ENCODE assay signal across 1 cellular context in the genomic region with DNA sequence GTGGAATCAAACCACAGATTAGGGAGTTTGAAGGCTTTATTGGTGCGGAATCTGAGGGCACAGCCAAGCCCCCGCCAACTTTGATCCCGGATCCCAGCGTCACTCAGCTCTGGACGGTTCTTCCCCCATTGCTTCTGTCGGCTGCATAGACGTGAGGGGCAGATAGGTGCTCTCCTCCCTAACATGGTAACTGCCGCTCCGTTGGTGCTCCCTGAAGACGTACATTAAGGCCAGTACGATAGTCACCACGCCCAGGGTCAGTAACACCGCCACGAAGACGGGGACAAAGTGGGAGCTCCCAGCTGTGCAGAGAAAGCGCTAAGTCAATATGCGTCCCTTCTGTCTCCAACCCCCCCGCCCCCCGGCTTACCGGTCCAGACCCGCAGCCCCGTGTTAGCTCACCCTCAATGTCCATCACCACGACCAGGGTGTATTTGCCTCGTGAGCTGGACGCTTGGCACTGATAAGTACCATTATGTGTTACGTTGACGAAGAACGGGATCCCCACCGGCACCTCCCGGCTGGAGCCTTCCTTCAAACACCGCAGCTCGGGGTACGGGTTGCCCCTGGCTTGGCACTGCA.
TF ChIP-seq lines count a peak whose summit lies in the region.

No MANE protein-coding gene starts in this region.

TF ChIP-seq in HepG2, 621 proteins besides CTCF, POLR2A, EP300 and RAD21 (continued from another document and continues in another):
- no peak for TF ChIP-seq AHDC1 (CRISPR knock-in tag; IDR thresholded peaks at IDR 0.05; ENCODE audit: borderline replicate concordance)
- no peak for TF ChIP-seq TP53 (CRISPR knock-in tag; conservative IDR thresholded peaks at IDR 0.05)
- TF ChIP-seq SAP130 (CRISPR knock-in tag; IDR thresholded peaks at IDR 0.05; ENCODE audit: low read depth) = no peak
- no peak for TF ChIP-seq CBX5 (CRISPR knock-in tag; IDR thresholded peaks at IDR 0.05; ENCODE audit: borderline replicate concordance)
- no peak for TF ChIP-seq TARDBP (CRISPR knock-in tag; IDR thresholded peaks at IDR 0.05)
- no peak for TF ChIP-seq ZNF10 (CRISPR knock-in tag; IDR thresholded peaks at IDR 0.05; ENCODE audit: borderline replicate concordance, low read depth)
- no peak for TF ChIP-seq ZBTB8A (CRISPR knock-in tag; IDR thresholded peaks at IDR 0.05; ENCODE audit: borderline replicate concordance, low read depth)
- TF ChIP-seq RFX5 (IDR thresholded peaks at IDR 0.05; ENCODE audit: low read depth, low read length) = no peak
- TF ChIP-seq RARA (CRISPR knock-in tag; IDR thresholded peaks at IDR 0.05) = no peak
- no peak for TF ChIP-seq FOXA1 (IDR thresholded peaks at IDR 0.05)
- peak; percentile 56; the same call in 1 of the 2 replicates for TF ChIP-seq FOXA1 (CRISPR knock-in tag; IDR thresholded peaks at IDR 0.05)
- no peak for TF ChIP-seq TCF12 (IDR thresholded peaks at IDR 0.05)
- no peak for TF ChIP-seq TCF12 (CRISPR knock-in tag; IDR thresholded peaks at IDR 0.05)
- no peak for TF ChIP-seq ZFP62 (CRISPR knock-in tag; IDR thresholded peaks at IDR 0.05)
- 0 out of 2 replicates have a peak, but pooled peaks have one; percentile 10 for TF ChIP-seq ZMAT3 (CRISPR knock-in tag; conservative IDR thresholded peaks at IDR 0.05)
- TF ChIP-seq, protein P1, sequence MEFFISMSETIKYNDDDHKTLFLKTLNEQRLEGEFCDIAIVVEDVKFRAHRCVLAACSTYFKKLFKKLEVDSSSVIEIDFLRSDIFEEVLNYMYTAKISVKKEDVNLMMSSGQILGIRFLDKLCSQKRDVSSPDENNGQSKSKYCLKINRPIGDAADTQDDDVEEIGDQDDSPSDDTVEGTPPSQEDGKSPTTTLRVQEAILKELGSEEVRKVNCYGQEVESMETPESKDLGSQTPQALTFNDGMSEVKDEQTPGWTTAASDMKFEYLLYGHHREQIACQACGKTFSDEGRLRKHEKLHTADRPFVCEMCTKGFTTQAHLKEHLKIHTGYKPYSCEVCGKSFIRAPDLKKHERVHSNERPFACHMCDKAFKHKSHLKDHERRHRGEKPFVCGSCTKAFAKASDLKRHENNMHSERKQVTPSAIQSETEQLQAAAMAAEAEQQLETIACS (CRISPR knock-in tag; IDR thresholded peaks at IDR 0.05) = no peak
- no peak for TF ChIP-seq ZSCAN25 (CRISPR knock-in tag; IDR thresholded peaks at IDR 0.05)
- no peak for TF ChIP-seq ZNF468 (CRISPR knock-in tag; IDR thresholded peaks at IDR 0.05)
- no peak for TF ChIP-seq GZF1 (CRISPR knock-in tag; IDR thresholded peaks at IDR 0.05)
- no peak for TF ChIP-seq ZSCAN21 (CRISPR knock-in tag; IDR thresholded peaks at IDR 0.05; ENCODE audit: borderline replicate concordance)
- TF ChIP-seq ZKSCAN1 (IDR thresholded peaks at IDR 0.05; ENCODE audit: low read length) = no peak
- TF ChIP-seq ZNF660 (CRISPR knock-in tag; IDR thresholded peaks at IDR 0.05; ENCODE audit: borderline replicate concordance, low read depth) = no peak
- TF ChIP-seq, protein P2, sequence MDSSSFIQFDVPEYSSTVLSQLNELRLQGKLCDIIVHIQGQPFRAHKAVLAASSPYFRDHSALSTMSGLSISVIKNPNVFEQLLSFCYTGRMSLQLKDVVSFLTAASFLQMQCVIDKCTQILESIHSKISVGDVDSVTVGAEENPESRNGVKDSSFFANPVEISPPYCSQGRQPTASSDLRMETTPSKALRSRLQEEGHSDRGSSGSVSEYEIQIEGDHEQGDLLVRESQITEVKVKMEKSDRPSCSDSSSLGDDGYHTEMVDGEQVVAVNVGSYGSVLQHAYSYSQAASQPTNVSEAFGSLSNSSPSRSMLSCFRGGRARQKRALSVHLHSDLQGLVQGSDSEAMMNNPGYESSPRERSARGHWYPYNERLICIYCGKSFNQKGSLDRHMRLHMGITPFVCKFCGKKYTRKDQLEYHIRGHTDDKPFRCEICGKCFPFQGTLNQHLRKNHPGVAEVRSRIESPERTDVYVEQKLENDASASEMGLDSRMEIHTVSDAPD (CRISPR knock-in tag; IDR thresholded peaks at IDR 0.05) = no peak
- 0 out of 2 replicates have a peak, but pooled peaks have one; percentile 31 for TF ChIP-seq THAP7 (CRISPR knock-in tag; IDR thresholded peaks at IDR 0.05)
- no peak for TF ChIP-seq BRF2 (CRISPR knock-in tag; IDR thresholded peaks at IDR 0.05)
- TF ChIP-seq ZNF296 (CRISPR knock-in tag; conservative IDR thresholded peaks at IDR 0.05) = no peak
- TF ChIP-seq ISX (CRISPR knock-in tag; conservative IDR thresholded peaks at IDR 0.05) = no peak
- no peak for TF ChIP-seq SMARCC2 (IDR thresholded peaks at IDR 0.05)
- 0 out of 2 replicates have a peak, but pooled peaks have one; percentile 26 for TF ChIP-seq ZNF569 (CRISPR knock-in tag; IDR thresholded peaks at IDR 0.05; ENCODE audit: borderline replicate concordance)
- no peak for TF ChIP-seq PHF8 (CRISPR knock-in tag; IDR thresholded peaks at IDR 0.05)
- TF ChIP-seq MXI1 (IDR thresholded peaks at IDR 0.05; ENCODE audit: borderline replicate concordance, low read depth, low read length) = no peak; the same call in 2 of the 3 replicates
- TF ChIP-seq, protein P3, sequence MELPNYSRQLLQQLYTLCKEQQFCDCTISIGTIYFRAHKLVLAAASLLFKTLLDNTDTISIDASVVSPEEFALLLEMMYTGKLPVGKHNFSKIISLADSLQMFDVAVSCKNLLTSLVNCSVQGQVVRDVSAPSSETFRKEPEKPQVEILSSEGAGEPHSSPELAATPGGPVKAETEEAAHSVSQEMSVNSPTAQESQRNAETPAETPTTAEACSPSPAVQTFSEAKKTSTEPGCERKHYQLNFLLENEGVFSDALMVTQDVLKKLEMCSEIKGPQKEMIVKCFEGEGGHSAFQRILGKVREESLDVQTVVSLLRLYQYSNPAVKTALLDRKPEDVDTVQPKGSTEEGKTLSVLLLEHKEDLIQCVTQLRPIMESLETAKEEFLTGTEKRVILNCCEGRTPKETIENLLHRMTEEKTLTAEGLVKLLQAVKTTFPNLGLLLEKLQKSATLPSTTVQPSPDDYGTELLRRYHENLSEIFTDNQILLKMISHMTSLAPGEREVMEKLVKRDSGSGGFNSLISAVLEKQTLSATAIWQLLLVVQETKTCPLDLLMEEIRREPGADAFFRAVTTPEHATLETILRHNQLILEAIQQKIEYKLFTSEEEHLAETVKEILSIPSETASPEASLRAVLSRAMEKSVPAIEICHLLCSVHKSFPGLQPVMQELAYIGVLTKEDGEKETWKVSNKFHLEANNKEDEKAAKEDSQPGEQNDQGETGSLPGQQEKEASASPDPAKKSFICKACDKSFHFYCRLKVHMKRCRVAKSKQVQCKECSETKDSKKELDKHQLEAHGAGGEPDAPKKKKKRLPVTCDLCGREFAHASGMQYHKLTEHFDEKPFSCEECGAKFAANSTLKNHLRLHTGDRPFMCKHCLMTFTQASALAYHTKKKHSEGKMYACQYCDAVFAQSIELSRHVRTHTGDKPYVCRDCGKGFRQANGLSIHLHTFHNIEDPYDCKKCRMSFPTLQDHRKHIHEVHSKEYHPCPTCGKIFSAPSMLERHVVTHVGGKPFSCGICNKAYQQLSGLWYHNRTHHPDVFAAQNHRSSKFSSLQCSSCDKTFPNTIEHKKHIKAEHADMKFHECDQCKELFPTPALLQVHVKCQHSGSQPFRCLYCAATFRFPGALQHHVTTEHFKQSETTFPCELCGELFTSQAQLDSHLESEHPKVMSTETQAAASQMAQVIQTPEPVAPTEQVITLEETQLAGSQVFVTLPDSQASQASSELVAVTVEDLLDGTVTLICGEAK (IDR thresholded peaks at IDR 0.05) = no peak
- TF ChIP-seq, protein P3 (CRISPR knock-in tag; IDR thresholded peaks at IDR 0.05) = no peak
- TF ChIP-seq MYNN (CRISPR knock-in tag; IDR thresholded peaks at IDR 0.05; ENCODE audit: low read depth) = no peak
- TF ChIP-seq ZFP90 (CRISPR knock-in tag; IDR thresholded peaks at IDR 0.05; ENCODE audit: borderline replicate concordance) = 0 out of 2 replicates have a peak, but pooled peaks have one; percentile 3
